12 cellular contexts compared by ENCODE assay signal in genomic region chr19:48815870-48816501, GRCh38. TPM values are rescaled to one million over a fixed set of nuclear protein-coding genes. Genes with fewer than 3 reads are reported as not detected.
DNase-seq lines count a peak whose midpoint lies in the region; ATAC-seq and TF ChIP-seq lines count a peak whose summit lies in the region.
"Had no signal": no experiment of that assay in that cellular context is flagged by ENCODE, and none has a peak within 500 bp of the region (broad histone marks: within the 10 kb centered on the region; RNA-seq: fewer than 3 reads in every experiment).

No MANE protein-coding gene starts in this region.

- H3K27ac Mint-ChIP-seq in activated B cell treated with CpG ODN at 0.5 μM for 24 hours (peak overlapping the region; percentile 28), memory B cell (peak overlapping the region; percentile 83)
- no peak overlapping the region for H3K27ac Mint-ChIP-seq in activated CD4-positive, alpha-beta T cell treated with anti-CD3 and anti-CD28 coated beads, Interleukin-2, amount 10 ng/mL, durations not matched to agents 7 days and 5 days

- no peak for TF ChIP-seq CTCF in HEK293 (tag by site-specific recombination; IDR thresholded peaks at IDR 0.05)
- TF ChIP-seq CTCF in activated B cell treated with CpG ODN at 0.5 μM for 24 hours (IDR thresholded peaks at IDR 0.05) = no peak
- no peak for TF ChIP-seq CTCF in uterus (IDR thresholded peaks at IDR 0.05)

- in situ Hi-C loops in Caki2 (cut with HindIII; ENCODE audit: low pct_unique_long_range_greater_than_20kb, low sequenced_read_pairs) = no loop called here

- no peak overlapping the region for H3K4me3 Mint-ChIP-seq in activated B cell treated with CpG ODN at 0.5 μM for 24 hours
- no peak overlapping the region for H3K4me3 Mint-ChIP-seq in memory B cell
- no peak overlapping the region for H3K4me3 Mint-ChIP-seq in activated CD4-positive, alpha-beta T cell treated with anti-CD3 and anti-CD28 coated beads, Interleukin-2, amount 10 ng/mL, durations not matched to agents 7 days and 5 days
- H3K4me3 Mint-ChIP-seq: nephron progenitor cell, T-cell had no signal

- H3K9me3 Mint-ChIP-seq in activated B cell treated with CpG ODN at 0.5 μM for 24 hours (no peaks in the 10 kb centered on the region), memory B cell (no peaks in the 10 kb centered on the region)
- no peaks in the 10 kb centered on the region for H3K9me3 Mint-ChIP-seq in activated CD4-positive, alpha-beta T cell treated with anti-CD3 and anti-CD28 coated beads, Interleukin-2, amount 10 ng/mL, durations not matched to agents 7 days and 5 days
- H3K9me3 Mint-ChIP-seq: nephron progenitor cell, T-cell had no signal

- H3K36me3 ChIP-seq in HEK293 (ENCODE audit: control insufficient read depth in 2 of 2, insufficient read depth in 1 of 2, low read length in 2 of 2) = no peaks in the 10 kb centered on the region
- H3K36me3 ChIP-seq in uterus = no peaks in the 10 kb centered on the region
- H3K36me3 ChIP-seq: cardiac muscle cell had no signal

- H3K27ac ChIP-seq in HEK293 (ENCODE audit: extremely low read depth, low read depth, low read length) (peak overlapping the region; percentile 47), uterus (no peak overlapping the region)
- H3K27ac ChIP-seq: cardiac muscle cell, HL-60 had no signal

- DNase-seq in Caki2 (ENCODE audit: low read depth) (peak; percentile 70), activated B cell treated with CpG ODN at 0.5 μM for 24 hours (no peak), memory B cell (ENCODE audit: low spot score in 2 of 2) (no peak), NOMO-1 treated with DMSO at 0.1 percent for 48 hours (lab: John Stamatoyannopoulos, UW; ENCODE audit: unreplicated experiment) (no peak), pons (ENCODE audit: low spot score) (no peak), uterus (no peak)
- no peak for DNase-seq in activated CD4-positive, alpha-beta T cell treated with anti-CD3 and anti-CD28 coated beads, Interleukin-2, amount 10 ng/mL, durations not matched to agents 7 days and 5 days
- DNase-seq: nephron progenitor cell had no signal

- ATAC-seq in activated B cell treated with CpG ODN at 0.5 μM for 24 hours (ENCODE audit: low read depth) (no peak), memory B cell (ENCODE audit: low read depth) (peak; percentile 49)

- H3K4me1 ChIP-seq in HEK293 (ENCODE audit: control insufficient read depth, insufficient read depth, low read length) (peaks cover 4% of the 10 kb centered on the region; the same call in 1 of the 2 replicates), uterus (peaks cover 0 to 4% of the 10 kb centered on the region in 2 donors)

- CTCF ChIA-PET in HEK293 (lab: Yijun Ruan, JAX) = interaction anchor here (0.6 to 3.2 kb wide), 10 partner anchors 9 to 1541 kb away, joined by 3 to 13 read pairs (median 4); partner anchors contain the start of genes HSD17B14 and RUVBL2
- CTCF ChIA-PET in activated B cell treated with CpG ODN at 0.5 μM for 24 hours (lab: Charles Lee) = interaction anchor here (0.8 kb wide), 1 partner anchor 20 kb away, joined by 3 read pairs; no protein-coding TSS in a partner anchor
- CTCF ChIA-PET in activated CD4-positive, alpha-beta T cell treated with anti-CD3 and anti-CD28 coated beads, Interleukin-2, amount 10 ng/mL, durations not matched to agents 7 days and 5 days (lab: Charles Lee) = interaction anchor here (0.6 to 1.5 kb wide), 4 partner anchors 21 to 90 kb away, joined by 3 to 8 read pairs (median 4); no protein-coding TSS in a partner anchor

- intact Hi-C loops in activated B cell treated with CpG ODN at 0.5 μM for 24 hours (cut with micrococcal nuclease) = no loop called here
- intact Hi-C loops in uterus (cut with DNase I; ENCODE audit: low total_unique reads) = no loop called here

- no peaks in the 10 kb centered on the region for H3K9me3 ChIP-seq in HEK293 (ENCODE audit: control insufficient read depth, insufficient read depth, low read depth, low read length)
- no peaks in the 10 kb centered on the region for H3K9me3 ChIP-seq in uterus

- H3K4me3 ChIP-seq in HEK293 (ENCODE audit: low read depth, low read length) = no peak overlapping the region
- no peak overlapping the region for H3K4me3 ChIP-seq in uterus
- H3K4me3 ChIP-seq: cardiac muscle cell had no signal

- H3K27me3 ChIP-seq in uterus = no peaks in the 10 kb centered on the region
- H3K27me3 ChIP-seq: cardiac muscle cell had no signal

- no peak for TF ChIP-seq POLR2A in uterus (IDR thresholded peaks at IDR 0.05)

- H3K36me3 Mint-ChIP-seq in activated B cell treated with CpG ODN at 0.5 μM for 24 hours (ENCODE audit: low read depth) = no peaks in the 10 kb centered on the region
- H3K36me3 Mint-ChIP-seq in memory B cell = no peaks in the 10 kb centered on the region
- H3K36me3 Mint-ChIP-seq in activated CD4-positive, alpha-beta T cell treated with anti-CD3 and anti-CD28 coated beads, Interleukin-2, amount 10 ng/mL, durations not matched to agents 7 days and 5 days (ENCODE audit: low read depth) = no peaks in the 10 kb centered on the region
- H3K36me3 Mint-ChIP-seq: T-cell had no signal

- peaks cover 15% of the 10 kb centered on the region for H3K4me1 Mint-ChIP-seq in activated B cell treated with CpG ODN at 0.5 μM for 24 hours
- H3K4me1 Mint-ChIP-seq in memory B cell = peaks cover 9% of the 10 kb centered on the region
- peaks cover 14% of the 10 kb centered on the region for H3K4me1 Mint-ChIP-seq in activated CD4-positive, alpha-beta T cell treated with anti-CD3 and anti-CD28 coated beads, Interleukin-2, amount 10 ng/mL, durations not matched to agents 7 days and 5 days

- H3K27me3 Mint-ChIP-seq in activated B cell treated with CpG ODN at 0.5 μM for 24 hours = no peaks in the 10 kb centered on the region
- H3K27me3 Mint-ChIP-seq in memory B cell = no peaks in the 10 kb centered on the region
- H3K27me3 Mint-ChIP-seq in activated CD4-positive, alpha-beta T cell treated with anti-CD3 and anti-CD28 coated beads, Interleukin-2, amount 10 ng/mL, durations not matched to agents 7 days and 5 days = no peaks in the 10 kb centered on the region
- H3K27me3 Mint-ChIP-seq: T-cell had no signal

- POLR2A ChIA-PET in HEK293 (lab: Yijun Ruan, JAX) (interaction anchor here (0.6 to 0.7 kb wide), 4 partner anchors 21 to 142 kb away, joined by 3 to 5 read pairs (median 4); no protein-coding TSS in a partner anchor), activated B cell treated with CpG ODN at 0.5 μM for 24 hours (lab: Charles Lee) (interaction anchor here (0.7 to 1.2 kb wide), 5 partner anchors 56 to 662 kb away, joined by 3 to 16 read pairs (median 5); no protein-coding TSS in a partner anchor)
- POLR2A ChIA-PET in activated CD4-positive, alpha-beta T cell treated with anti-CD3 and anti-CD28 coated beads, Interleukin-2, amount 10 ng/mL, durations not matched to agents 7 days and 5 days (lab: Charles Lee) = no interaction called here

TF ChIP-seq in HEK293, 187 proteins besides CTCF, POLR2A, EP300 and RAD21 (continues in another document):
- TF ChIP-seq IKZF3 (tag by site-specific recombination; IDR thresholded peaks at IDR 0.05) = no peak
- TF ChIP-seq ZNF121 (tag by site-specific recombination; IDR thresholded peaks at IDR 0.05) = peak; percentile 59; the same call in 1 of the 2 replicates
- TF ChIP-seq ZNF677 (tag by site-specific recombination; IDR thresholded peaks at IDR 0.05) = no peak
- no peak for TF ChIP-seq ZNF184 (tag by site-specific recombination; IDR thresholded peaks at IDR 0.05)
- TF ChIP-seq KLF17 (tag by site-specific recombination; IDR thresholded peaks at IDR 0.05) = no peak
- TF ChIP-seq ZNF48 (tag by site-specific recombination; IDR thresholded peaks at IDR 0.05) = no peak

RNA-seq across cellular contexts. Expression of gene BCAT2, which starts 5.2 kb away (rescaled TPM):
- 73.5 and 83.0 TPM in 2 replicates for total RNA-seq in Caki2 (2014; rRNA removed; shearing (Covaris generic); ENCODE audit: low replicate concordance)
- total RNA-seq in activated B cell treated with CpG ODN at 0.5 μM for 24 hours (44.0 and 47.8 TPM in 2 replicates), uterus (10 to 100 TPM in 3 of 4 donors, 1 to 10 TPM in 1; 9.2 to 54.3 (median 24.6) TPM)
- total RNA-seq in activated CD4-positive, alpha-beta T cell treated with anti-CD3 and anti-CD28 coated beads, Interleukin-2, amount 10 ng/mL, durations not matched to agents 7 days and 5 days = 10 to 100 TPM; 42.3 to 43.3 TPM

RNA-seq across cellular contexts. Expression of gene HSD17B14, which starts 20.3 kb away (rescaled TPM):
- 33.6 and 56.7 TPM in 2 replicates for total RNA-seq in Caki2 (2014; rRNA removed; shearing (Covaris generic); ENCODE audit: low replicate concordance)
- total RNA-seq in activated B cell treated with CpG ODN at 0.5 μM for 24 hours (2.6 and 2.8 TPM in 2 replicates), uterus (10 to 100 TPM in 1 of 4 donors, 1 to 10 TPM in 3; 5.6 to 31.9 (median 8.7) TPM)
- total RNA-seq in activated CD4-positive, alpha-beta T cell treated with anti-CD3 and anti-CD28 coated beads, Interleukin-2, amount 10 ng/mL, durations not matched to agents 7 days and 5 days = under 1 TPM; 0.27 to 0.77 TPM

RNA-seq across cellular contexts. Expression of gene PLEKHA4, which starts 52.4 kb away (rescaled TPM):
- 0.70 and 11.5 TPM in 2 replicates for total RNA-seq in Caki2 (2014; rRNA removed; shearing (Covaris generic); ENCODE audit: low replicate concordance)
- total RNA-seq in activated B cell treated with CpG ODN at 0.5 μM for 24 hours = 5.7 and 6.4 TPM in 2 replicates
- 1 to 10 TPM; 3.8 to 4.6 TPM for total RNA-seq in activated CD4-positive, alpha-beta T cell treated with anti-CD3 and anti-CD28 coated beads, Interleukin-2, amount 10 ng/mL, durations not matched to agents 7 days and 5 days
- total RNA-seq in uterus = 10 to 100 TPM in 2 of 4 donors, 1 to 10 TPM in 2; 1.3 to 60.4 (median 10.4) TPM

RNA-seq across cellular contexts. Expression of gene PPP1R15A, which starts 56.2 kb away (rescaled TPM):
- total RNA-seq in Caki2 (2014; rRNA removed; shearing (Covaris generic); ENCODE audit: low replicate concordance) = 51.0 and 52.5 TPM in 2 replicates
- total RNA-seq in activated B cell treated with CpG ODN at 0.5 μM for 24 hours (115 and 123 TPM in 2 replicates), uterus (10 to 100 TPM; 28.6 to 53.0 (median 30.9) TPM)
- 10 to 100 TPM; 49.6 to 53.3 TPM for total RNA-seq in activated CD4-positive, alpha-beta T cell treated with anti-CD3 and anti-CD28 coated beads, Interleukin-2, amount 10 ng/mL, durations not matched to agents 7 days and 5 days
